In the genomic region with DNA sequence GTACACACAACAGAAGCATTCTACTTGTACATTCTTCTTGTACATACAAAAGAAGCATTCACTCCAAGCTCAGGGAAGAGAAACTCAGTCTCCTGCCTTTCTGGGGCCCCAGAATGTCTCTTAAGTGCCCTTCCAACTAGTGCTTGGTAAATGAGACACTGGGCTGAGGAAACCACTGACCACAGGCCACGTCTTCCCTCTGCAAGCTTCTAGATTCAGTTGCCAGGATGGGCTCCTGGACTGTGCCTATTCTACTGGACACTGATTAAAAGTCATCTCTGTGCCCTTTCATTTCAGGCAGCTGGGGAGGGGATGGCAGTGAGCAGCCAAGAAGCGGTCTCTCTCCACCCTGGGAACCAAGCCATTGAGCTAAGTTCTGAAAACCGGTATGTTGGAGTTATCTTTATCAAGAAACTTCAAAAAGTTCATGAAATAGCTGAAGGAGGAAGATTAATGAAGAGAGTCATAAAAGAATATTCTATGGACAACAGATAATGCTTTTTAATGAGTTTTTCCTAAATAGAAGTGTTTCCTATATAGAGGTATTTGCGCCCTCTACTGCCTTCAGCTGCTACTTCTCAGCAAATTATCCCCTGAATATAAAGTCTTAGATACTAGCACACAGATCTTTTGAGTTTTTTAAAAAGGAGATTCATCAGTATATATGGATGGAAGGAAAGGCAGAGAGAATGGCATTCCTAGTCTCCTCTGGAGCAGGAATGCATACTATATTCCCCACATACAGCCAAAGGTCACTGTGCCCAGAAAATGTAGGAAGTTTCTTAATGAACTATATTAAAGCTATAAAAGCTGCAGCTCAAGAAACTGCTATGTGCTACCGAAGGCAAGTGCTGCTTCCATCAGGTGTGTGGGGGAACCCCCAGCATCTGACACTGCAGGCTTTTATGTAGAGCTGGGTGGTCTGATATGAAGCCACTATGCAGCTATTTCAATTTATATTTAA, we compare ENCODE assay signal across 7 cellular contexts. TPM values are rescaled to one million over a fixed set of nuclear protein-coding genes. Genes with fewer than 3 reads are reported as not detected.
DNase-seq lines count a peak whose midpoint lies in the region; ATAC-seq and TF ChIP-seq lines count a peak whose summit lies in the region.

No MANE protein-coding gene starts in this region.

- H2AK5ac ChIP-seq in mesendoderm (ENCODE audit: low read length), result no peak overlapping the region

- peak overlapping the region; percentile 36 for H3K9ac ChIP-seq in mesendoderm (ENCODE audit: low read length)

- H3K4ac ChIP-seq in mesendoderm (ENCODE audit: low read depth, low read length), result no peak overlapping the region

- H3K4me2 ChIP-seq in DOHH2 (ENCODE audit: low read length), result no peak overlapping the region
- H3K4me2 ChIP-seq in mesendoderm (ENCODE audit: low read length), result no peak overlapping the region

- H3K79me1 ChIP-seq in mesendoderm (ENCODE audit: low read length), result no peaks in the 10 kb centered on the region

- peak overlapping the region; percentile 94 for H2BK15ac ChIP-seq in mesendoderm (replicated peaks; ENCODE audit: low read depth)

- H2BK120ac ChIP-seq in mesendoderm (ENCODE audit: low read depth, low read length), result peak overlapping the region; percentile 15

- in situ Hi-C loops in KBM-7 (cut with MboI; ENCODE audit: low pct_unique_long_range_greater_than_20kb, low sequenced_read_pairs), result loop anchor here (10.0 kb wide), 1 partner anchor 95 kb away; no protein-coding TSS in a partner anchor
- in situ Hi-C loops in T47D (cut with HindIII; ENCODE audit: low pct_unique_long_range_greater_than_20kb, low sequenced_read_pairs), result no loop called here

- H3K36me3 ChIP-seq in DOHH2 (ENCODE audit: control insufficient read depth, low read length) (no peaks in the 10 kb centered on the region), mesendoderm (ENCODE audit: control insufficient read depth, insufficient read depth, low read length) (no peaks in the 10 kb centered on the region)

- H3K79me2 ChIP-seq in DOHH2 (ENCODE audit: control insufficient read depth, low read length), result no peaks in the 10 kb centered on the region
- H3K79me2 ChIP-seq in mesendoderm (ENCODE audit: control insufficient read depth, insufficient read depth, low read length), result no peaks in the 10 kb centered on the region

- WGBS in mesendoderm (ENCODE audit: extremely low coverage, insufficient coverage, low lambda C conversion rate), result no CpG with 5 or more reads among the region's 5 CpGs

- H4K5ac ChIP-seq in mesendoderm (ENCODE audit: low read length), result no peak overlapping the region

- H3K23ac ChIP-seq in mesendoderm (ENCODE audit: low read length), result no peak overlapping the region

- no peaks in the 10 kb centered on the region for H3K9me3 ChIP-seq in DOHH2 (ENCODE audit: control insufficient read depth, insufficient read depth, low read length)

- peak overlapping the region; percentile 87 for H2BK5ac ChIP-seq in mesendoderm (ENCODE audit: low read length)

- no peaks in the 10 kb centered on the region for H4K20me1 ChIP-seq in DOHH2 (ENCODE audit: control insufficient read depth, insufficient read depth, low read depth, low read length)

- no peaks in the 10 kb centered on the region for H3K9me2 ChIP-seq in DOHH2 (replicated peaks; ENCODE audit: control insufficient read depth, low read length)

- DNase-seq in KBM-7 (peak; percentile 62), T47D (ENCODE audit: low read depth in 1 of 2, low spot score in 1 of 2) (peak; percentile 29 to 53), mesendoderm (peak; percentile 53), COR-L47 (lab: John Stamatoyannopoulos, UW) (no peak)

- TF ChIP-seq CTCF in DOHH2 (IDR thresholded peaks at IDR 0.05; ENCODE audit: low read depth, low read length, poor library complexity, severe bottlenecking), result peak; percentile 66

- no peaks in the 10 kb centered on the region for H3F3A ChIP-seq in DOHH2 (ENCODE audit: control insufficient read depth, insufficient read depth)

- peak overlapping the region; percentile 67 for H3K56ac ChIP-seq in mesendoderm (ENCODE audit: low read length)

- H4K8ac ChIP-seq in mesendoderm (ENCODE audit: low read depth, low read length), result no peak overlapping the region

- H3K27ac ChIP-seq in DOHH2 (ENCODE audit: low read depth, low read length) (no peak overlapping the region), mesendoderm (ENCODE audit: low read depth, low read length) (no peak overlapping the region)

- H3K27me3 ChIP-seq in DOHH2 (ENCODE audit: control insufficient read depth, low read length), result no peaks in the 10 kb centered on the region
- no peaks in the 10 kb centered on the region for H3K27me3 ChIP-seq in mesendoderm (ENCODE audit: insufficient read depth, low read length, poor library complexity)

- H3K4me1 ChIP-seq in DOHH2 (ENCODE audit: control insufficient read depth, low read length) (no peaks in the 10 kb centered on the region), mesendoderm (ENCODE audit: control insufficient read depth, low read depth, low read length) (peaks cover 8% of the 10 kb centered on the region)

- H3K18ac ChIP-seq in mesendoderm (ENCODE audit: low read length), result peak overlapping the region; percentile 3

- ATAC-seq in GM18861 (IDR thresholded peaks at IDR 0.05; ENCODE audit: unreplicated experiment) (no peak), GM18498 (IDR thresholded peaks at IDR 0.05; ENCODE audit: unreplicated experiment) (no peak)

- H3K4me3 ChIP-seq in DOHH2 (ENCODE audit: low read length) (no peak overlapping the region), mesendoderm (ENCODE audit: low read length) (no peak overlapping the region)

RNA-seq across cellular contexts. Expression of gene IFIT1B, which starts 8.4 kb away (rescaled TPM):
- not detected for polyA plus RNA-seq in mesendoderm (2013, experiment 1 of 2)
- 0.03 TPM for polyA plus RNA-seq in mesendoderm (2013, experiment 2 of 2)

RNA-seq across cellular contexts. Expression of gene IFIT1, which starts 23.0 kb away (rescaled TPM):
- polyA plus RNA-seq in mesendoderm (2013, experiment 1 of 2), result 2.2 TPM
- polyA plus RNA-seq in mesendoderm (2013, experiment 2 of 2), result 2.2 TPM

RNA-seq across cellular contexts. Expression of gene IFIT3, which starts 41.6 kb away (rescaled TPM):
- polyA plus RNA-seq in mesendoderm (2013, experiment 1 of 2), result 5.0 TPM
- 4.9 TPM for polyA plus RNA-seq in mesendoderm (2013, experiment 2 of 2)

RNA-seq across cellular contexts. Expression of gene IFIT5, which starts 44.9 kb away (rescaled TPM):
- polyA plus RNA-seq in mesendoderm (2013, experiment 1 of 2), result 4.0 TPM
- polyA plus RNA-seq in mesendoderm (2013, experiment 2 of 2), result 4.0 TPM
